ENCODE assay signal across 1 cellular context in the genomic region with DNA sequence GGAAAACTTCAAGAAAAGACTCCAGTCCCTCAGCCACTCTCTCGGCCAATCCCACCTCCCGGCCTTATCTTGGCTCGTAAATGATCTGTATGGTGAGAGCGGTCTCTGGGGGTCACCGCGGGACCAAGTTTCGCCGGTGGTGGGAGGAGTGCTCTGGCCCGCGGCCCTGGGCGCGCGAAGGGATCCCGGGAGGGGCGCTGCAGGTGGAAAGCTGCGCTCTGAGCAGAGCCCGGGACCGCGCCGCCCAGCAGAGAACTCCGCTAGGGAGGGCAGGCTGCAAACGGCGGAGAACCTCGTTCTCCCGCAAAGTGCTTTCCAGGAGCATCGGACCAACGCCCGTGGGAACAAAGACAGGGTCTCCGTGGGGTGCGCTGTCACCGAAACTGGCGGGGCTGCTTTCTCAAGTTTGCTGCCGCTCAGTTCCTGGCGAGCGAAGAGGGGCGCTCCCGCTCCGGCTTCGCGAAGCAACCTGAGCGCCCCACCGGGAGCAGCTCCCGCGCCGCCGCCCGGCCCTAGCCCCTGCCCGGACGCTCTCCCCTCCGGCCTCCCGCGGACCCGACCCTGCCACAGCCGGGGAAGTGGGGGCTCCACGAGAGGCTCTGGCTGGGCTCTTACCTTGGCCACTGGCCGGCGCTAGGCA.
TF ChIP-seq lines count a peak whose summit lies in the region.

No MANE protein-coding gene starts in this region.

TF ChIP-seq in HepG2, 621 proteins besides CTCF, POLR2A, EP300 and RAD21 (continued from another document and continues in another):
- TF ChIP-seq, protein P1, sequence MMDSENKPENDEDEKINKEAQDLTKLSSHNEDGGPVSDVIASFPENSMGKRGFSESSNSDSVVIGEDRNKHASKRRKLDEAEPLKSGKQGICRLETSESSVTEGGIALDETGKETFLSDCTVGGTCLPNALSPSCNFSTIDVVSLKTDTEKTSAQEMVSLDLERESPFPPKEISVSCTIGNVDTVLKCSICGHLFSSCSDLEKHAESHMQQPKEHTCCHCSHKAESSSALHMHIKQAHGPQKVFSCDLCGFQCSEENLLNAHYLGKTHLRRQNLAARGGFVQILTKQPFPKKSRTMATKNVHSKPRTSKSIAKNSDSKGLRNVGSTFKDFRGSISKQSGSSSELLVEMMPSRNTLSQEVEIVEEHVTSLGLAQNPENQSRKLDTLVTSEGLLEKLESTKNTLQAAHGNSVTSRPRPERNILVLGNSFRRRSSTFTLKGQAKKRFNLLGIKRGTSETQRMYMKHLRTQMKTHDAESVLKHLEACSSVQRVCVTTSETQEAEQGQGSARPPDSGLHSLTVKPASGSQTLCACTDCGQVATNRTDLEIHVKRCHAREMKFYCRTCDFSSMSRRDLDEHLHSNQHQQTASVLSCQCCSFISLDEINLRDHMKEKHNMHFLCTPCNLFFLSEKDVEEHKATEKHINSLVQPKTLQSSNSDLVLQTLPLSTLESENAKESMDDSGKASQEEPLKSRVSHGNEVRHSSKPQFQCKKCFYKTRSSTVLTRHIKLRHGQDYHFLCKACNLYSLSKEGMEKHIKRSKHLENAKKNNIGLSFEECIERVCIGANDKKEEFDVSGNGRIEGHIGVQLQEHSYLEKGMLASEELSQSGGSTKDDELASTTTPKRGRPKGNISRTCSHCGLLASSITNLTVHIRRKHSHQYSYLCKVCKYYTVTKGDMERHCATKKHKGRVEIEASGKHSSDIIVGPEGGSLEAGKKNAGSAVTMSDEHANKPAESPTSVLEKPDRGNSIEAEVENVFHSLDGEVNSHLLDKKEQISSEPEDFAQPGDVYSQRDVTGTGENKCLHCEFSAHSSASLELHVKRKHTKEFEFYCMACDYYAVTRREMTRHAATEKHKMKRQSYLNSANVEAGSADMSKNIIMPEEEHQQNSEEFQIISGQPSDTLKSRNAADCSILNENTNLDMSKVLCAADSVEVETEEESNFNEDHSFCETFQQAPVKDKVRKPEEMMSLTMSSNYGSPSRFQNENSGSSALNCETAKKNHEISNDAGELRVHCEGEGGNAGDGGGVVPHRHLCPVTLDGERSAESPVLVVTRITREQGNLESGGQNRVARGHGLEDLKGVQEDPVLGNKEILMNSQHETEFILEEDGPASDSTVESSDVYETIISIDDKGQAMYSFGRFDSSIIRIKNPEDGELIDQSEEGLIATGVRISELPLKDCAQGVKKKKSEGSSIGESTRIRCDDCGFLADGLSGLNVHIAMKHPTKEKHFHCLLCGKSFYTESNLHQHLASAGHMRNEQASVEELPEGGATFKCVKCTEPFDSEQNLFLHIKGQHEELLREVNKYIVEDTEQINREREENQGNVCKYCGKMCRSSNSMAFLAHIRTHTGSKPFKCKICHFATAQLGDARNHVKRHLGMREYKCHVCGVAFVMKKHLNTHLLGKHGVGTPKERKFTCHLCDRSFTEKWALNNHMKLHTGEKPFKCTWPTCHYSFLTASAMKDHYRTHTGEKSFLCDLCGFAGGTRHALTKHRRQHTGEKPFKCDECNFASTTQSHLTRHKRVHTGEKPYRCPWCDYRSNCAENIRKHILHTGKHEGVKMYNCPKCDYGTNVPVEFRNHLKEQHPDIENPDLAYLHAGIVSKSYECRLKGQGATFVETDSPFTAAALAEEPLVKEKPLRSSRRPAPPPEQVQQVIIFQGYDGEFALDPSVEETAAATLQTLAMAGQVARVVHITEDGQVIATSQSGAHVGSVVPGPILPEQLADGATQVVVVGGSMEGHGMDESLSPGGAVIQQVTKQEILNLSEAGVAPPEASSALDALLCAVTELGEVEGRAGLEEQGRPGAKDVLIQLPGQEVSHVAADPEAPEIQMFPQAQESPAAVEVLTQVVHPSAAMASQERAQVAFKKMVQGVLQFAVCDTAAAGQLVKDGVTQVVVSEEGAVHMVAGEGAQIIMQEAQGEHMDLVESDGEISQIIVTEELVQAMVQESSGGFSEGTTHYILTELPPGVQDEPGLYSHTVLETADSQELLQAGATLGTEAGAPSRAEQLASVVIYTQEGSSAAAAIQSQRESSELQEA (CRISPR knock-in tag; IDR thresholded peaks at IDR 0.05; ENCODE audit: not compliant biosample characterization), result peak; percentile 18
- TF ChIP-seq ZNF772 (CRISPR knock-in tag; IDR thresholded peaks at IDR 0.05) (no peak), ZKSCAN5 (CRISPR knock-in tag; IDR thresholded peaks at IDR 0.05) (no peak), ZBED4 (CRISPR knock-in tag; IDR thresholded peaks at IDR 0.05; ENCODE audit: borderline replicate concordance) (no peak), ZNF432 (CRISPR knock-in tag; IDR thresholded peaks at IDR 0.05; ENCODE audit: borderline replicate concordance) (no peak), ZNF569 (CRISPR knock-in tag; IDR thresholded peaks at IDR 0.05; ENCODE audit: borderline replicate concordance) (0 out of 2 replicates have a peak, but pooled peaks have one; percentile 40), AKNA (CRISPR knock-in tag; IDR thresholded peaks at IDR 0.05; ENCODE audit: borderline replicate concordance) (no peak), ZNF841 (CRISPR knock-in tag; IDR thresholded peaks at IDR 0.05; ENCODE audit: borderline replicate concordance) (no peak), ZNF207 (IDR thresholded peaks at IDR 0.05; ENCODE audit: borderline replicate concordance) (no peak), SATB2 (CRISPR knock-in tag; IDR thresholded peaks at IDR 0.05) (no peak), ZNF878 (CRISPR knock-in tag; IDR thresholded peaks at IDR 0.05) (no peak), TMF1 (CRISPR knock-in tag; IDR thresholded peaks at IDR 0.05; ENCODE audit: low read depth) (no peak), ZNF33A (CRISPR knock-in tag; IDR thresholded peaks at IDR 0.05; ENCODE audit: borderline replicate concordance) (no peak), NFYC (CRISPR knock-in tag; IDR thresholded peaks at IDR 0.05) (no peak), HNF4G (IDR thresholded peaks at IDR 0.05; ENCODE audit: borderline replicate concordance, low read depth, low read length) (no peak), HNF4G (CRISPR knock-in tag; IDR thresholded peaks at IDR 0.05; ENCODE audit: borderline replicate concordance, low read depth) (no peak), HNRNPH1 (optimal IDR thresholded peaks at IDR 0.05; ENCODE audit: low read depth, low read length) (no peak)
- TF ChIP-seq, protein P2, sequence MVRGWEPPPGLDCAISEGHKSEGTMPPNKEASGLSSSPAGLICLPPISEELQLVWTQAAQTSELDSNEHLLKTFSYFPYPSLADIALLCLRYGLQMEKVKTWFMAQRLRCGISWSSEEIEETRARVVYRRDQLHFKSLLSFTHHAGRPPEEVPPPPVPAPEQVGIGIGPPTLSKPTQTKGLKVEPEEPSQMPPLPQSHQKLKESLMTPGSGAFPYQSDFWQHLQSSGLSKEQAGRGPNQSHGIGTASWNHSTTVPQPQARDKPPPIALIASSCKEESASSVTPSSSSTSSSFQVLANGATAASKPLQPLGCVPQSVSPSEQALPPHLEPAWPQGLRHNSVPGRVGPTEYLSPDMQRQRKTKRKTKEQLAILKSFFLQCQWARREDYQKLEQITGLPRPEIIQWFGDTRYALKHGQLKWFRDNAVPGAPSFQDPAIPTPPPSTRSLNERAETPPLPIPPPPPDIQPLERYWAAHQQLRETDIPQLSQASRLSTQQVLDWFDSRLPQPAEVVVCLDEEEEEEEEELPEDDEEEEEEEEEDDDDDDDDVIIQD (CRISPR knock-in tag; IDR thresholded peaks at IDR 0.05; ENCODE audit: low read depth), result no peak
- TF ChIP-seq, protein P3, sequence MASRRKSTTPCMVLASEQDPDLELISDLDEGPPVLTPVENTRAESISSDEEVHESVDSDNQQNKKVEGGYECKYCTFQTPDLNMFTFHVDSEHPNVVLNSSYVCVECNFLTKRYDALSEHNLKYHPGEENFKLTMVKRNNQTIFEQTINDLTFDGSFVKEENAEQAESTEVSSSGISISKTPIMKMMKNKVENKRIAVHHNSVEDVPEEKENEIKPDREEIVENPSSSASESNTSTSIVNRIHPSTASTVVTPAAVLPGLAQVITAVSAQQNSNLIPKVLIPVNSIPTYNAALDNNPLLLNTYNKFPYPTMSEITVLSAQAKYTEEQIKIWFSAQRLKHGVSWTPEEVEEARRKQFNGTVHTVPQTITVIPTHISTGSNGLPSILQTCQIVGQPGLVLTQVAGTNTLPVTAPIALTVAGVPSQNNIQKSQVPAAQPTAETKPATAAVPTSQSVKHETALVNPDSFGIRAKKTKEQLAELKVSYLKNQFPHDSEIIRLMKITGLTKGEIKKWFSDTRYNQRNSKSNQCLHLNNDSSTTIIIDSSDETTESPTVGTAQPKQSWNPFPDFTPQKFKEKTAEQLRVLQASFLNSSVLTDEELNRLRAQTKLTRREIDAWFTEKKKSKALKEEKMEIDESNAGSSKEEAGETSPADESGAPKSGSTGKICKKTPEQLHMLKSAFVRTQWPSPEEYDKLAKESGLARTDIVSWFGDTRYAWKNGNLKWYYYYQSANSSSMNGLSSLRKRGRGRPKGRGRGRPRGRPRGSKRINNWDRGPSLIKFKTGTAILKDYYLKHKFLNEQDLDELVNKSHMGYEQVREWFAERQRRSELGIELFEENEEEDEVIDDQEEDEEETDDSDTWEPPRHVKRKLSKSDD (CRISPR knock-in tag; IDR thresholded peaks at IDR 0.05; ENCODE audit: low read depth), result no peak
- TF ChIP-seq, protein P4, sequence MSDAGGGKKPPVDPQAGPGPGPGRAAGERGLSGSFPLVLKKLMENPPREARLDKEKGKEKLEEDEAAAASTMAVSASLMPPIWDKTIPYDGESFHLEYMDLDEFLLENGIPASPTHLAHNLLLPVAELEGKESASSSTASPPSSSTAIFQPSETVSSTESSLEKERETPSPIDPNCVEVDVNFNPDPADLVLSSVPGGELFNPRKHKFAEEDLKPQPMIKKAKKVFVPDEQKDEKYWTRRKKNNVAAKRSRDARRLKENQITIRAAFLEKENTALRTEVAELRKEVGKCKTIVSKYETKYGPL (CRISPR knock-in tag; IDR thresholded peaks at IDR 0.05), result no peak
- TF ChIP-seq, protein P5, sequence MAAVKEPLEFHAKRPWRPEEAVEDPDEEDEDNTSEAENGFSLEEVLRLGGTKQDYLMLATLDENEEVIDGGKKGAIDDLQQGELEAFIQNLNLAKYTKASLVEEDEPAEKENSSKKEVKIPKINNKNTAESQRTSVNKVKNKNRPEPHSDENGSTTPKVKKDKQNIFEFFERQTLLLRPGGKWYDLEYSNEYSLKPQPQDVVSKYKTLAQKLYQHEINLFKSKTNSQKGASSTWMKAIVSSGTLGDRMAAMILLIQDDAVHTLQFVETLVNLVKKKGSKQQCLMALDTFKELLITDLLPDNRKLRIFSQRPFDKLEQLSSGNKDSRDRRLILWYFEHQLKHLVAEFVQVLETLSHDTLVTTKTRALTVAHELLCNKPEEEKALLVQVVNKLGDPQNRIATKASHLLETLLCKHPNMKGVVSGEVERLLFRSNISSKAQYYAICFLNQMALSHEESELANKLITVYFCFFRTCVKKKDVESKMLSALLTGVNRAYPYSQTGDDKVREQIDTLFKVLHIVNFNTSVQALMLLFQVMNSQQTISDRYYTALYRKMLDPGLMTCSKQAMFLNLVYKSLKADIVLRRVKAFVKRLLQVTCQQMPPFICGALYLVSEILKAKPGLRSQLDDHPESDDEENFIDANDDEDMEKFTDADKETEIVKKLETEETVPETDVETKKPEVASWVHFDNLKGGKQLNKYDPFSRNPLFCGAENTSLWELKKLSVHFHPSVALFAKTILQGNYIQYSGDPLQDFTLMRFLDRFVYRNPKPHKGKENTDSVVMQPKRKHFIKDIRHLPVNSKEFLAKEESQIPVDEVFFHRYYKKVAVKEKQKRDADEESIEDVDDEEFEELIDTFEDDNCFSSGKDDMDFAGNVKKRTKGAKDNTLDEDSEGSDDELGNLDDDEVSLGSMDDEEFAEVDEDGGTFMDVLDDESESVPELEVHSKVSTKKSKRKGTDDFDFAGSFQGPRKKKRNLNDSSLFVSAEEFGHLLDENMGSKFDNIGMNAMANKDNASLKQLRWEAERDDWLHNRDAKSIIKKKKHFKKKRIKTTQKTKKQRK (IDR thresholded peaks at IDR 0.05; ENCODE audit: low read length), result no peak
